In the genomic region with DNA sequence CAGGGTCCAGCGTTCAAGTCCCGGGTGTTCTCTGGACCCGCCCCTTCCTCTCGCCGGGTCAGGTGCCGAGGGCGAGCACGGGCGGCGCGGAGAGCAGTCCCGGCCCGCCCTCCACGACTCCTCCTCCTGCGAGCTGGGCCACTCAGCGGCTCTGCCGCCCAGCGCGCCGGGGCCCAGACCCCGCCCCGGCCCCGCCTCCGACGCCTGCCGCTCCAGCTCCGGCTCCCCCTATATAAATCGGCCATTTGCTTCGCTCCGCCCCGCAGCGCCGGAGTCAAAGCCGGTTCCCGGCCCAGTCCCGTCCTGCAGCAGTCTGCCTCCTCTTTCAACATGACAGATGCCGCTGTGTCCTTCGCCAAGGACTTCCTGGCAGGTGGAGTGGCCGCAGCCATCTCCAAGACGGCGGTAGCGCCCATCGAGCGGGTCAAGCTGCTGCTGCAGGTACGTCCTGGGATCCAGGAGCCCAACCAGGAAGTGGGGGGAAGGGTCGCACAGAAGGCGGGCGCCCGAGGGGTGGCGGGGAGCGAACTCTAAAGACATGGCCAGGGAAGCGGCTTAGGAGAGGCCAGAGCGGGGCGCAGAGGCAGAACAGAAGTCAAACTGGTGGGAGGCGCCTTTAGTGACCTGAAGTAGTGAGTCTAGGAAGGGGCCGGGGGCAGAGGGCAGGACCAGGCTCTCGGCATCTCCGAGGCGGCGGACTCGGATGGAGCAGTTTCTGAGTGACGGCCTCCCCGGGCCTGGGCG, we compare ENCODE assay signal across 8 cellular contexts. TPM values are rescaled to one million over a fixed set of nuclear protein-coding genes. Genes with fewer than 3 reads are reported as not detected.
DNase-seq lines count a peak whose midpoint lies in the region; ATAC-seq and TF ChIP-seq lines count a peak whose summit lies in the region.

A gene (plus strand): TSS at position 259 of the 744 bp plus-strand sequence. CDS start 72 bp downstream, at position 331.

- H3K4me3 ChIP-seq in AG10803 (ENCODE audit: low read length) (peak within 1 kb of the TSS; percentile 82), choroid plexus epithelial cell (ENCODE audit: low read depth, low read length) (peak within 1 kb of the TSS; percentile 79)

- intact Hi-C loops in left colon (cut with DNase I, micrococcal nuclease) = no loop called here

- TF ChIP-seq CTCF in AG10803 (conservative IDR thresholded peaks at IDR 0.05; ENCODE audit: low read length) (no peak), choroid plexus epithelial cell (conservative IDR thresholded peaks at IDR 0.05; ENCODE audit: low read depth, low read length) (no peak)

- ATAC-seq in GM19025 (IDR thresholded peaks at IDR 0.05; ENCODE audit: low read depth, unreplicated experiment) (peak; percentile 88), HG03280 (IDR thresholded peaks at IDR 0.05; ENCODE audit: unreplicated experiment) (peak; percentile 89), left colon (peak; percentile 81)

- DNase-seq in AG10803 (ENCODE audit: low read depth) (peak; percentile 76), NCI-H446 treated with DMSO at 0.1 percent for 48 hours (lab: John Stamatoyannopoulos, UW) (peak; percentile 70), choroid plexus epithelial cell (ENCODE audit: low read depth) (peak; percentile 83), left colon (peak; percentile 82 to 86)
- peak; percentile 75 to 80 for DNase-seq in activated CD4-positive, alpha-beta T cell treated with anti-CD3 and anti-CD28 coated beads for 4 hours
- peak; percentile 80 for DNase-seq in stimulated activated CD4-positive, alpha-beta T cell treated with anti-CD3 and anti-CD28 coated beads, Interleukin-1b, Interleukin-23, amount 100 ng/mL, for 48 hours

RNA-seq across cellular contexts. Expression of the gene that starts here (rescaled TPM):
- 1,000 to 10,000 TPM; 1,116 to 1,323 TPM for total RNA-seq in left colon

Comparison
In these comparisons a context has a peak if more than half of its experiments do, and no peak if none do; other contexts are left out.
1. Peak in every context shown above with its lines: DNase-seq, ATAC-seq and H3K4me3 ChIP-seq.